Comparison of ENCODE assay signal across 8 cellular contexts in genomic region chr1:157154940-157155514, GRCh38. TPM values are rescaled to one million over a fixed set of nuclear protein-coding genes. Genes with fewer than 3 reads are reported as not detected.
A peak's percentile ranks its signal among the peaks of the same experiment; 100 is the strongest.
DNase-seq lines count a peak whose midpoint lies in the region; ATAC-seq and TF ChIP-seq lines count a peak whose summit lies in the region.

No MANE protein-coding gene starts in this region.

- H3K27ac ChIP-seq in OCI-LY3 (ENCODE audit: low read length) = no peak overlapping the region

- H2AFZ ChIP-seq in OCI-LY3 (ENCODE audit: low read depth, low read length) = 0 out of 2 replicates have a peak overlapping the region, but pooled peaks have one; percentile 10

- H3K27me3 Mint-ChIP-seq in CD14-positive monocyte (ENCODE audit: low read depth in 3 of 3) (peaks cover 6 to 19% (median 11%) of the 10 kb centered on the region in 3 donors), endothelial cell (ENCODE audit: unreplicated experiment) (peaks cover 8% of the 10 kb centered on the region)

- peak overlapping the region; percentile 55; the same call in 1 of the 2 replicates for H3K9ac ChIP-seq in OCI-LY3 (ENCODE audit: low read length)

- TF ChIP-seq CTCF in CD14-positive monocyte (IDR thresholded peaks at IDR 0.05) (no peak), OCI-LY3 (IDR thresholded peaks at IDR 0.05; ENCODE audit: low read depth, low read length) (no peak), endothelial cell (IDR thresholded peaks at IDR 0.05; ENCODE audit: unreplicated experiment) (no peak), mucosa of descending colon (IDR thresholded peaks at IDR 0.05) (no peak)

- H4K20me1 ChIP-seq in OCI-LY3 (ENCODE audit: insufficient read depth, low read length) = no peaks in the 10 kb centered on the region

- no peaks in the 10 kb centered on the region for H3K79me2 ChIP-seq in OCI-LY3 (ENCODE audit: low read length)

- H3K27ac Mint-ChIP-seq in CD14-positive monocyte (peak overlapping the region in 4 of 7 donors; percentile 30 to 85 (median 56)), endothelial cell (ENCODE audit: unreplicated experiment) (no peak overlapping the region)

- no peaks in the 10 kb centered on the region for H3K36me3 ChIP-seq in OCI-LY3 (replicated peaks; ENCODE audit: low read depth, low read length)
- no peaks in the 10 kb centered on the region for H3K36me3 ChIP-seq in mucosa of descending colon (ENCODE audit: low read depth)

- no peaks in the 10 kb centered on the region for H3K9me3 ChIP-seq in OCI-LY3 (ENCODE audit: insufficient read depth, low read length)
- no peaks in the 10 kb centered on the region for H3K9me3 ChIP-seq in mucosa of descending colon

- H3K4me3 ChIP-seq in OCI-LY3 (ENCODE audit: low read length) (no peak overlapping the region), mucosa of descending colon (no peak overlapping the region)

- H3K4me2 ChIP-seq in OCI-LY3 (ENCODE audit: low read length) = peak overlapping the region; percentile 88

- ATAC-seq in mucosa of descending colon (peak; percentile 89), HG03095 (IDR thresholded peaks at IDR 0.05; ENCODE audit: unreplicated experiment) (no peak), GM18517 (IDR thresholded peaks at IDR 0.05; ENCODE audit: unreplicated experiment) (no peak)

- peaks cover 14% of the 10 kb centered on the region for H3K27me3 ChIP-seq in OCI-LY3 (ENCODE audit: low read depth, low read length)

- no peaks in the 10 kb centered on the region for H3K9me3 Mint-ChIP-seq in CD14-positive monocyte
- no peaks in the 10 kb centered on the region for H3K9me3 Mint-ChIP-seq in endothelial cell (ENCODE audit: unreplicated experiment)

- intact Hi-C loops in CD14-positive monocyte (cut with micrococcal nuclease) = loop anchor here (1.0 to 2.0 kb wide), 2 partner anchors 56 to 66 kb away; partner anchors contain the start of gene ETV3L (in 1 of the 2)
- intact Hi-C loops in mucosa of descending colon (cut with DNase I, micrococcal nuclease) = loop anchor here (1.0 to 2.0 kb wide), 2 partner anchors 64 to 65 kb away; no protein-coding TSS in a partner anchor

- H3K36me3 Mint-ChIP-seq in CD14-positive monocyte = no peaks in the 10 kb centered on the region
- no peaks in the 10 kb centered on the region for H3K36me3 Mint-ChIP-seq in endothelial cell (ENCODE audit: low read depth, unreplicated experiment)

- H3K4me1 Mint-ChIP-seq in CD14-positive monocyte (peaks cover 27% of the 10 kb centered on the region), endothelial cell (ENCODE audit: unreplicated experiment) (peaks cover 19% of the 10 kb centered on the region)

- DNase-seq in CD14-positive monocyte (ENCODE audit: low spot score) = peak; percentile 84
- peak; percentile 28 for DNase-seq in endothelial cell (ENCODE audit: low spot score)
- DNase-seq in mucosa of descending colon = peak; percentile 78 to 87 (median 79)
- no peak for DNase-seq in NCI-H1694 (lab: John Stamatoyannopoulos, UW)
- no peak for DNase-seq in NCI-H1436 (lab: John Stamatoyannopoulos, UW)

- H3K4me1 ChIP-seq in OCI-LY3 (ENCODE audit: low read length) (peaks cover 28% of the 10 kb centered on the region), mucosa of descending colon (ENCODE audit: low read depth) (peaks cover 20% of the 10 kb centered on the region)

- H3K4me3 Mint-ChIP-seq in CD14-positive monocyte = peak overlapping the region; percentile 20 to 57
- no peak overlapping the region for H3K4me3 Mint-ChIP-seq in endothelial cell (ENCODE audit: unreplicated experiment)

RNA-seq across cellular contexts. Expression of gene ETV3, which starts 16.8 kb away (rescaled TPM):
- polyA plus RNA-seq in CD14-positive monocyte = 1 to 10 TPM; 4.8 to 6.3 TPM
- total RNA-seq in endothelial cell (ENCODE audit: unreplicated experiment) (52.3 TPM), mucosa of descending colon (10 to 100 TPM; 32.6 to 36.3 (median 35.9) TPM)

RNA-seq across cellular contexts. Expression of gene ETV3L, which starts 55.4 kb away (rescaled TPM):
- under 1 TPM in 1 of 2 donors, not detected in 1; 0.26 TPM for polyA plus RNA-seq in CD14-positive monocyte
- total RNA-seq in endothelial cell (ENCODE audit: unreplicated experiment) (not detected), mucosa of descending colon (not detected)

Comparison
In these comparisons a context has a peak if more than half of its experiments do, and no peak if none do; other contexts are left out.
1. DNase-seq: peak in CD14-positive monocyte (single experiment), endothelial cell (single experiment) and mucosa of descending colon (3 of 3); none in NCI-H1694 (single experiment) and NCI-H1436 (single experiment).